Comparison of ENCODE assay signal across 8 cellular contexts in genomic region chr16:20383106-20384029, GRCh38. TPM values are rescaled to one million over a fixed set of nuclear protein-coding genes. Genes with fewer than 3 reads are reported as not detected.
DNase-seq lines count a peak whose midpoint lies in the region; ATAC-seq and TF ChIP-seq lines count a peak whose summit lies in the region.

No MANE protein-coding gene starts in this region.

- no peak for TF ChIP-seq EP300 in upper lobe of left lung (IDR thresholded peaks at IDR 0.05)

- H3K9me3 ChIP-seq in NT2/D1 (ENCODE audit: insufficient read depth, low read length) (no peaks in the 10 kb centered on the region), neuronal stem cell (replicated peaks in 1 of 2; ENCODE audit: control insufficient read depth in 2 of 2, insufficient read depth in 1 of 2, low read depth in 1 of 2, low read length in 2 of 2) (no peaks in the 10 kb centered on the region), upper lobe of left lung (no peaks in the 10 kb centered on the region)

- H3K4me3 ChIP-seq in NT2/D1 (ENCODE audit: insufficient read length, low read depth) (no peak overlapping the region), neuronal stem cell (ENCODE audit: low read length in 2 of 2) (no peak overlapping the region), upper lobe of left lung (no peak overlapping the region)

- H3K9ac ChIP-seq in NT2/D1 (ENCODE audit: insufficient read length, low read depth) (peak overlapping the region; percentile 16), neuronal stem cell (ENCODE audit: low read depth, low read length, poor library complexity) (no peak overlapping the region)

- no peak overlapping the region for H3K18ac ChIP-seq in neuronal stem cell (ENCODE audit: low read length)

- H3K23ac ChIP-seq in neuronal stem cell (ENCODE audit: low read depth, low read length, poor library complexity) = no peak overlapping the region

- no peak overlapping the region for H2BK120ac ChIP-seq in neuronal stem cell (ENCODE audit: low read depth, low read length)

- H3K14ac ChIP-seq in neuronal stem cell (ENCODE audit: low read length) = no peak overlapping the region

- H4K91ac ChIP-seq in neuronal stem cell (ENCODE audit: low read depth, low read length, poor library complexity) = no peak overlapping the region

- no peaks in the 10 kb centered on the region for H3K79me1 ChIP-seq in neuronal stem cell (ENCODE audit: low read depth, low read length)

- no peak overlapping the region for H2BK12ac ChIP-seq in neuronal stem cell (ENCODE audit: low read length)

- H3K36me3 ChIP-seq in NT2/D1 (ENCODE audit: insufficient read depth, insufficient read length, low read length) (no peaks in the 10 kb centered on the region), neuronal stem cell (replicated peaks in 1 of 2; ENCODE audit: control insufficient read depth in 2 of 2, insufficient read depth in 2 of 2, low read length in 2 of 2) (no peaks in the 10 kb centered on the region), upper lobe of left lung (no peaks in the 10 kb centered on the region)

- ATAC-seq in upper lobe of left lung (ENCODE audit: low FRiP score in 2 of 2) = peak in 1 of 2 donors; percentile 76
- ATAC-seq in HG03039 (IDR thresholded peaks at IDR 0.05; ENCODE audit: unreplicated experiment) = no peak

- H3K4ac ChIP-seq in neuronal stem cell (ENCODE audit: low read length) = no peak overlapping the region

- no peak overlapping the region for H2AK5ac ChIP-seq in neuronal stem cell (ENCODE audit: low read depth, low read length)

- no CpG with 5 or more reads among the region's 11 CpGs for WGBS in neuronal stem cell (ENCODE audit: extremely low coverage in 2 of 2, insufficient read length in 2 of 2, insufficient replicate concordance in 1 of 2), 2 donors
- WGBS in upper lobe of left lung, 2 donors = 30 to 34% methylated on average over 11 of the region's 11 CpGs

- TF ChIP-seq CTCF in upper lobe of left lung (IDR thresholded peaks at IDR 0.05) = peak in 5 of 6 experiments; percentile 62 to 75 (median 68)

- H3K4me1 ChIP-seq in NT2/D1 (ENCODE audit: insufficient read depth, insufficient read length) (no peaks in the 10 kb centered on the region), neuronal stem cell (ENCODE audit: control insufficient read depth in 2 of 2, insufficient read depth in 1 of 2, low read depth in 1 of 2, low read length in 2 of 2) (peaks cover 2 to 3% of the 10 kb centered on the region in 2 donors), upper lobe of left lung (peaks cover 0 to 3% (median 0%) of the 10 kb centered on the region in 4 donors)

- H3K27ac ChIP-seq in neuronal stem cell (replicated peaks; ENCODE audit: low read length) (no peak overlapping the region), upper lobe of left lung (no peak overlapping the region)

- H2BK15ac ChIP-seq in neuronal stem cell (ENCODE audit: low read length) = no peak overlapping the region

- DNase-seq in GM04504 (ENCODE audit: low read depth) (peak; percentile 12), HuH-7 (ENCODE audit: low spot score) (peak; percentile 79), NT2/D1 (ENCODE audit: low read depth, low spot score) (peak; percentile 82), activated T-cell treated with anti-CD3 and anti-CD28 coated beads for 48 hours (ENCODE audit: low read depth) (peak; percentile 23), fibroblast of the conjunctiva (ENCODE audit: low read depth) (peak; percentile 49), neuronal stem cell (ENCODE audit: low spot score) (peak; percentile 72), upper lobe of left lung (peak in 1 of 2 donors; percentile 29)

- no peak overlapping the region for H2BK5ac ChIP-seq in neuronal stem cell (ENCODE audit: low read length)

- no peak overlapping the region for H3K4me2 ChIP-seq in neuronal stem cell (ENCODE audit: insufficient read depth, low read length, poor library complexity, severe bottlenecking)

- no peak for TF ChIP-seq POLR2A in upper lobe of left lung (IDR thresholded peaks at IDR 0.05)

- H3K27me3 ChIP-seq in NT2/D1 (ENCODE audit: insufficient read depth, insufficient read length) (no peaks in the 10 kb centered on the region), neuronal stem cell (ENCODE audit: control insufficient read depth in 3 of 3, insufficient read depth in 3 of 3, low read depth in 1 of 3, low read length in 3 of 3) (no peaks in the 10 kb centered on the region), upper lobe of left lung (no peaks in the 10 kb centered on the region)

- no peak overlapping the region for H2AFZ ChIP-seq in neuronal stem cell (ENCODE audit: low read length)

- H4K8ac ChIP-seq in neuronal stem cell (ENCODE audit: low read depth, low read length) = no peak overlapping the region

RNA-seq across cellular contexts. Expression of gene PDILT, which starts 21.2 kb away (rescaled TPM):
- polyA plus RNA-seq in neuronal stem cell (2013, experiment 1 of 2) = not detected
- polyA plus RNA-seq in neuronal stem cell (2013, experiment 2 of 2) = not detected
- total RNA-seq in upper lobe of left lung = not detected

RNA-seq across cellular contexts. Expression of gene ACSM5, which starts 26.0 kb away (rescaled TPM):
- not detected for polyA plus RNA-seq in neuronal stem cell (2013, experiment 1 of 2)
- not detected for polyA plus RNA-seq in neuronal stem cell (2013, experiment 2 of 2)
- 10 to 100 TPM in 1 of 6 donors, 1 to 10 TPM in 4, under 1 TPM in 1; 0.89 to 11.5 (median 2.3) TPM for total RNA-seq in upper lobe of left lung

RNA-seq across cellular contexts. Expression of gene UMOD, which starts 30.9 kb away (rescaled TPM):
- not detected for polyA plus RNA-seq in neuronal stem cell (2013, experiment 1 of 2)
- not detected for polyA plus RNA-seq in neuronal stem cell (2013, experiment 2 of 2)
- not detected for total RNA-seq in upper lobe of left lung

RNA-seq across cellular contexts. Expression of gene GP2, which starts 56.1 kb away (rescaled TPM):
- 0.03 TPM for polyA plus RNA-seq in neuronal stem cell (2013, experiment 1 of 2)
- not detected for polyA plus RNA-seq in neuronal stem cell (2013, experiment 2 of 2)
- total RNA-seq in upper lobe of left lung = 10 to 100 TPM in 1 of 6 donors, 1 to 10 TPM in 2, under 1 TPM in 1, not detected in 2; 0.39 to 15.4 (median 4.9) TPM
